In genomic region chr3:125145751-125146475, GRCh38 we compare ENCODE assay signal across 18 cellular contexts.
A peak's percentile ranks its signal among the peaks of the same experiment; 100 is the strongest.
DNase-seq lines count a peak whose midpoint lies in the region; ATAC-seq and TF ChIP-seq lines count a peak whose summit lies in the region.
"Had no signal": no experiment of that assay in that cellular context is flagged by ENCODE, and none has a peak within 500 bp of the region (broad histone marks: within the 10 kb centered on the region; RNA-seq: fewer than 3 reads in every experiment).

No MANE protein-coding gene starts in this region.

- H3K79me2 ChIP-seq in OCI-LY3 (ENCODE audit: low read length), result no peaks in the 10 kb centered on the region

- no peak overlapping the region for H3K9ac ChIP-seq in OCI-LY3 (ENCODE audit: low read length)

- H3K27me3 ChIP-seq in left ventricle myocardium inferior (ENCODE audit: low read depth) (no peaks in the 10 kb centered on the region), right cardiac atrium (ENCODE audit: control insufficient read depth, insufficient read depth) (no peaks in the 10 kb centered on the region), OCI-LY3 (ENCODE audit: low read depth, low read length) (peaks cover 63% of the 10 kb centered on the region)
- H3K27me3 ChIP-seq in effector memory CD4-positive, alpha-beta T cell (replicated peaks; ENCODE audit: control insufficient read depth, insufficient read depth, low read length, poor library complexity, severe bottlenecking), result no peaks in the 10 kb centered on the region
- H3K27me3 ChIP-seq: body of pancreas had no signal

- H3K9me3 ChIP-seq in left ventricle myocardium inferior (replicated peaks) (no peaks in the 10 kb centered on the region), right cardiac atrium (ENCODE audit: control insufficient read depth, low read length) (no peaks in the 10 kb centered on the region), OCI-LY3 (ENCODE audit: insufficient read depth, low read length) (no peaks in the 10 kb centered on the region)
- no peaks in the 10 kb centered on the region for H3K9me3 ChIP-seq in effector memory CD4-positive, alpha-beta T cell (ENCODE audit: control insufficient read depth, low read length)
- H3K9me3 ChIP-seq: body of pancreas had no signal

- intact Hi-C loops in left ventricle myocardium inferior (cut with micrococcal nuclease) (loop anchor here (10.0 kb wide), 1 partner anchor 81 kb away; no protein-coding TSS in a partner anchor), right cardiac atrium (cut with DNase I) (loop anchor here in 2 of 4 donors (10.0 kb wide), 2 partner anchors 91 to 141 kb away; partner anchors contain the start of gene HEG1 (in 1 of the 2))

- H3K4me1 ChIP-seq in left ventricle myocardium inferior, result peaks cover 96% of the 10 kb centered on the region
- peaks cover 30% of the 10 kb centered on the region for H3K4me1 ChIP-seq in right cardiac atrium (ENCODE audit: control insufficient read depth, insufficient read depth, low read length)
- H3K4me1 ChIP-seq in OCI-LY3 (ENCODE audit: low read length), result peaks cover 67% of the 10 kb centered on the region
- H3K4me1 ChIP-seq in effector memory CD4-positive, alpha-beta T cell (ENCODE audit: control insufficient read depth, insufficient read depth, low read length, poor library complexity, severe bottlenecking), result peaks cover 15% of the 10 kb centered on the region

- no peak overlapping the region for H2AFZ ChIP-seq in OCI-LY3 (ENCODE audit: low read depth, low read length)

- no peak for ATAC-seq in right cardiac atrium
- no peak for ATAC-seq in GM19395 (IDR thresholded peaks at IDR 0.05; ENCODE audit: unreplicated experiment)
- ATAC-seq: body of pancreas had no signal

- H4K20me1 ChIP-seq in OCI-LY3 (ENCODE audit: insufficient read depth, low read length), result peaks cover 6% of the 10 kb centered on the region; the same call in 1 of the 2 replicates

- H3K36me3 ChIP-seq in left ventricle myocardium inferior, result no peaks in the 10 kb centered on the region
- no peaks in the 10 kb centered on the region for H3K36me3 ChIP-seq in OCI-LY3 (replicated peaks; ENCODE audit: low read depth, low read length)
- H3K36me3 ChIP-seq in effector memory CD4-positive, alpha-beta T cell (ENCODE audit: control insufficient read depth, insufficient read depth, low read length), result no peaks in the 10 kb centered on the region

- H3K4me3 ChIP-seq in left ventricle myocardium inferior, result no peak overlapping the region
- no peak overlapping the region for H3K4me3 ChIP-seq in right cardiac atrium (ENCODE audit: low read length)
- H3K4me3 ChIP-seq in OCI-LY3 (ENCODE audit: low read length), result peak overlapping the region; percentile 11; the same call in 1 of the 2 replicates
- no peak overlapping the region for H3K4me3 ChIP-seq in effector memory CD4-positive, alpha-beta T cell (ENCODE audit: insufficient read depth, low read depth, low read length, poor library complexity, severe bottlenecking)
- H3K4me3 ChIP-seq: body of pancreas, skin epidermis had no signal

- DNase-seq in left ventricle myocardium inferior, result no peak
- no peak for DNase-seq in right cardiac atrium
- peak; percentile 42 for DNase-seq in medulla oblongata (ENCODE audit: extremely low spot score)
- no peak for DNase-seq in effector memory CD4-positive, alpha-beta T cell
- DNase-seq in iPS-NIHi11 (ENCODE audit: low spot score), result no peak
- no peak for DNase-seq in activated gamma-delta T cell (lab: John Stamatoyannopoulos, UW)
- DNase-seq: activated CD4-positive, alpha-beta T cell treated with anti-CD3 and anti-CD28 coated beads for 48 hours; CD4-positive, CD25-positive, alpha-beta regulatory T cell; cortex of kidney; GOT3; NCI-H187; NCI-H446; trophoblast cell had no signal

- TF ChIP-seq CTCF in left ventricle myocardium inferior (IDR thresholded peaks at IDR 0.05; ENCODE audit: borderline replicate concordance) (no peak), OCI-LY3 (IDR thresholded peaks at IDR 0.05; ENCODE audit: low read depth, low read length) (no peak)

- 60% methylated on average over 10 of the region's 10 CpGs for WGBS in right cardiac atrium

- H3K4me2 ChIP-seq in OCI-LY3 (ENCODE audit: low read length), result peak overlapping the region; percentile 53

- H3K27ac ChIP-seq in left ventricle myocardium inferior (replicated peaks) (peak overlapping the region; percentile 79), right cardiac atrium (ENCODE audit: low read length) (no peak overlapping the region), OCI-LY3 (ENCODE audit: low read length) (no peak overlapping the region)
- H3K27ac ChIP-seq in effector memory CD4-positive, alpha-beta T cell (ENCODE audit: insufficient read depth, low read length, poor library complexity, severe bottlenecking), result no peak overlapping the region
- H3K27ac ChIP-seq: epithelial cell of prostate had no signal
